9 cellular contexts compared by ENCODE assay signal in genomic region chr21:38912789-38913119, GRCh38.
DNase-seq lines count a peak whose midpoint lies in the region; ATAC-seq and TF ChIP-seq lines count a peak whose summit lies in the region.
"Had no signal": no experiment of that assay in that cellular context is flagged by ENCODE, and none has a peak within 500 bp of the region (broad histone marks: within the 10 kb centered on the region; RNA-seq: fewer than 3 reads in every experiment).

No MANE protein-coding gene starts in this region.

- H3K9me3 ChIP-seq in Peyer's patch (no peaks in the 10 kb centered on the region), thyroid gland (no peaks in the 10 kb centered on the region)
- no peaks in the 10 kb centered on the region for H3K9me3 ChIP-seq in naive thymus-derived CD4-positive, alpha-beta T cell (ENCODE audit: control insufficient read depth in 2 of 3, low read length in 3 of 3)

- peak; percentile 10 for ATAC-seq in naive thymus-derived CD4-positive, alpha-beta T cell

- peaks cover 0 to 44% (median 12%) of the 10 kb centered on the region in 4 donors for H3K4me1 ChIP-seq in Peyer's patch
- no peaks in the 10 kb centered on the region for H3K4me1 ChIP-seq in naive thymus-derived CD4-positive, alpha-beta T cell (ENCODE audit: control insufficient read depth in 2 of 2, insufficient read depth in 2 of 2, low read length in 2 of 2)
- peaks cover 31 to 73% of the 10 kb centered on the region in 2 donors for H3K4me1 ChIP-seq in thyroid gland

- H3K4me1 Mint-ChIP-seq in naive thymus-derived CD4-positive, alpha-beta T cell, result peaks cover 0 to 4% (median 0%) of the 10 kb centered on the region in 7 donors

- intact Hi-C loops in naive thymus-derived CD4-positive, alpha-beta T cell (cut with micrococcal nuclease), result loop anchor here in 1 of 2 donors (10.0 kb wide), 1 partner anchor 78 kb away; no protein-coding TSS in a partner anchor
- intact Hi-C loops in thyroid gland (cut with DNase I), result no loop called here

- H3K27me3 ChIP-seq in Peyer's patch, result no peaks in the 10 kb centered on the region
- H3K27me3 ChIP-seq in naive thymus-derived CD4-positive, alpha-beta T cell (ENCODE audit: control insufficient read depth in 2 of 2, insufficient read depth in 2 of 2, low read length in 2 of 2), result no peaks in the 10 kb centered on the region
- no peaks in the 10 kb centered on the region for H3K27me3 ChIP-seq in thyroid gland

- POLR2A ChIA-PET in naive thymus-derived CD4-positive, alpha-beta T cell (lab: Charles Lee), result no interaction called here

- H3K36me3 ChIP-seq in Peyer's patch (no peaks in the 10 kb centered on the region), thyroid gland (no peaks in the 10 kb centered on the region)
- no peaks in the 10 kb centered on the region for H3K36me3 ChIP-seq in naive thymus-derived CD4-positive, alpha-beta T cell (ENCODE audit: control insufficient read depth in 2 of 3, insufficient read depth in 3 of 3, low read length in 3 of 3)

- CTCF ChIA-PET in naive thymus-derived CD4-positive, alpha-beta T cell (lab: Charles Lee), result no interaction called here

- no peak overlapping the region for H3K27ac Mint-ChIP-seq in naive thymus-derived CD4-positive, alpha-beta T cell
- H3K27ac Mint-ChIP-seq: progenitor cell of endocrine pancreas had no signal

- WGBS in thyroid gland, 2 donors, result 28 to 32% methylated on average over 6 of the region's 6 CpGs

- peak overlapping the region; percentile 8 to 99 (median 84) for H3K27ac ChIP-seq in Peyer's patch
- peak overlapping the region; percentile 98 for H3K27ac ChIP-seq in epithelial cell of prostate
- H3K27ac ChIP-seq in naive thymus-derived CD4-positive, alpha-beta T cell (ENCODE audit: low read depth, low read length), result no peak overlapping the region
- H3K27ac ChIP-seq in thyroid gland, result peak overlapping the region; percentile 90 to 98 (median 94)

- peaks cover 6 to 15% (median 12%) of the 10 kb centered on the region in 5 donors for H3K27me3 Mint-ChIP-seq in naive thymus-derived CD4-positive, alpha-beta T cell

- no peak for TF ChIP-seq CTCF in Peyer's patch (IDR thresholded peaks at IDR 0.05)
- TF ChIP-seq CTCF in thyroid gland (IDR thresholded peaks at IDR 0.05), result no peak

- H3K9me3 Mint-ChIP-seq in naive thymus-derived CD4-positive, alpha-beta T cell, result no peaks in the 10 kb centered on the region

- H3K36me3 Mint-ChIP-seq in naive thymus-derived CD4-positive, alpha-beta T cell, result no peaks in the 10 kb centered on the region

- H3K4me3 ChIP-seq in Peyer's patch (peak overlapping the region in 2 of 4 donors; percentile 1 to 23), thyroid gland (replicated peaks in 1 of 3) (no peak overlapping the region)
- no peak overlapping the region for H3K4me3 ChIP-seq in naive thymus-derived CD4-positive, alpha-beta T cell (ENCODE audit: low read length)

- DNase-seq in Peyer's patch (no peak), epithelial cell of prostate (ENCODE audit: low read depth, low spot score) (no peak), thyroid gland (no peak), NCI-H345 treated with DMSO at 0.1 percent for 48 hours (lab: John Stamatoyannopoulos, UW; ENCODE audit: unreplicated experiment) (no peak), NCI-H2196 treated with DMSO at 0.1 percent for 48 hours (lab: John Stamatoyannopoulos, UW; ENCODE audit: unreplicated experiment) (no peak), NCI-H128 (lab: John Stamatoyannopoulos, UW; ENCODE audit: unreplicated experiment) (no peak)
- DNase-seq in naive thymus-derived CD4-positive, alpha-beta T cell, result no peak
- DNase-seq: stimulated activated CD8-positive, alpha-beta memory T cell treated with anti-CD3 and anti-CD28 coated beads, Interleukin-4, amount 100 ng/mL, for 48 hours had no signal

- peak in 1 of 2 donors; percentile 71 for TF ChIP-seq POLR2A in Peyer's patch (IDR thresholded peaks at IDR 0.05)
- no peak for TF ChIP-seq POLR2A in thyroid gland (IDR thresholded peaks at IDR 0.05)

- peak overlapping the region in 1 of 10 donors; percentile 32 for H3K4me3 Mint-ChIP-seq in naive thymus-derived CD4-positive, alpha-beta T cell
